Comparison of ENCODE assay signal across 35 cellular contexts in genomic region chr3:138062037-138062436, GRCh38. TPM values are rescaled to one million over a fixed set of nuclear protein-coding genes. Genes with fewer than 3 reads are reported as not detected.
"Had no signal": no experiment of that assay in that cellular context is flagged by ENCODE, and none has a peak within 500 bp of the region (broad histone marks: within the 10 kb centered on the region; RNA-seq: fewer than 3 reads in every experiment).

No MANE protein-coding gene starts in this region.

- H3K27me3 Mint-ChIP-seq: activated B cell treated with CpG ODN at 0.5 μM for 24 hours had no signal

- H3K27me3 ChIP-seq: adrenal gland, body of pancreas, esophagus muscularis mucosa, foreskin keratinocyte, gastroesophageal sphincter had no signal

- DNase-seq: activated B cell treated with CpG ODN at 0.5 μM for 24 hours; activated CD4-positive, alpha-beta T cell treated with anti-CD3 and anti-CD28 coated beads for 48 hours; activated CD4-positive, alpha-beta T cell treated with anti-CD3 and anti-CD28 coated beads, Interleukin-2, amount 50 U/mL, for 1 hour; activated CD4-positive, alpha-beta T cell treated with anti-CD3 and anti-CD28 coated beads, Interleukin-2, amount 50 U/mL, for 48 hours; activated CD8-positive, alpha-beta memory T cell treated with anti-CD3 and anti-CD28 coated beads, Interleukin-2, amount 50 U/mL, for 48 hours; activated gamma-delta T cell; activated naive CD4-positive, alpha-beta T cell; activated naive CD4-positive, alpha-beta T cell treated with anti-CD3 and anti-CD28 coated beads, Interleukin-2, amount 50 U/mL, for 16 hours; activated naive CD8-positive, alpha-beta T cell treated with anti-CD3 and anti-CD28 coated beads for 36 hours; activated naive CD8-positive, alpha-beta T cell treated with anti-CD3 and anti-CD28 coated beads, Interleukin-2, amount 50 U/mL, for 24 hours; activated T-cell treated with anti-CD3 and anti-CD28 coated beads for 4 hours; activated T-cell treated with anti-CD3 and anti-CD28 coated beads, Interleukin-2, amount 50 U/mL, for 24 hours; activated T-cell treated with anti-CD3 and anti-CD28 coated beads, Interleukin-2, amount 50 U/mL, for 72 hours; amygdala; aorta; body of pancreas; caudate nucleus; cortex of kidney; dermis blood vessel endothelial cell; effector CD4-positive, alpha-beta T cell; effector memory CD8-positive, alpha-beta T cell; erythroblast; foreskin keratinocyte; head of caudate nucleus; T-helper 1 cell; T-helper 17 cell; T1000; WERI-Rb-1 had no signal

- H3K4me1 Mint-ChIP-seq: T-helper 17 cell had no signal

- FAIRE-seq: colon had no signal

- H3K27ac ChIP-seq: adrenal gland, body of pancreas, esophagus muscularis mucosa, foreskin keratinocyte, gastroesophageal sphincter, WERI-Rb-1 had no signal

- H3K36me3 Mint-ChIP-seq: activated naive CD8-positive, alpha-beta T cell treated with anti-CD3 and anti-CD28 coated beads for 36 hours had no signal

- H3K4me1 ChIP-seq: body of pancreas, foreskin keratinocyte had no signal

- H3K4me3 Mint-ChIP-seq: activated B cell treated with CpG ODN at 0.5 μM for 24 hours; activated naive CD8-positive, alpha-beta T cell treated with anti-CD3 and anti-CD28 coated beads for 36 hours; activated naive CD8-positive, alpha-beta T cell treated with anti-CD3 and anti-CD28 coated beads, Interleukin-2, amount 50 U/mL, for 24 hours; activated T-cell treated with anti-CD3 and anti-CD28 coated beads, Interleukin-2, amount 50 U/mL, for 24 hours; activated T-cell treated with anti-CD3 and anti-CD28 coated beads, Interleukin-2, amount 50 U/mL, for 72 hours; effector memory CD8-positive, alpha-beta T cell; T-helper 17 cell; T-helper 2 cell treated with Interferon-gamma antibody and Interleukin-4, amounts not matched to agents 5 μg/mL and 100 μg/mL, for 36 hours had no signal

- H3K4me3 ChIP-seq: adrenal gland, body of pancreas, esophagus muscularis mucosa, gastroesophageal sphincter had no signal

- ATAC-seq: activated CD4-positive, CD25-positive, alpha-beta regulatory T cell treated with anti-CD3 and anti-CD28 coated beads, Interleukin-2, amount 50 U/mL, for 24 hours; activated naive CD8-positive, alpha-beta T cell treated with anti-CD3 and anti-CD28 coated beads, Interleukin-2, amount 50 U/mL, for 24 hours; activated T-cell treated with anti-CD3 and anti-CD28 coated beads, Interleukin-2, amount 50 U/mL, for 72 hours; body of pancreas; effector memory CD8-positive, alpha-beta T cell; foreskin keratinocyte; gastroesophageal sphincter; T-helper 17 cell had no signal

- H3K9me3 ChIP-seq: adrenal gland, body of pancreas, esophagus muscularis mucosa, gastroesophageal sphincter had no signal

- H3K27ac Mint-ChIP-seq: activated B cell treated with CpG ODN at 0.5 μM for 24 hours; activated naive CD8-positive, alpha-beta T cell treated with anti-CD3 and anti-CD28 coated beads for 36 hours; activated naive CD8-positive, alpha-beta T cell treated with anti-CD3 and anti-CD28 coated beads, Interleukin-2, amount 50 U/mL, for 24 hours; activated T-cell treated with anti-CD3 and anti-CD28 coated beads, Interleukin-2, amount 50 U/mL, for 24 hours; activated T-cell treated with anti-CD3 and anti-CD28 coated beads, Interleukin-2, amount 50 U/mL, for 72 hours; effector memory CD8-positive, alpha-beta T cell; T-helper 17 cell; T-helper 2 cell treated with Interferon-gamma antibody and Interleukin-4, amounts not matched to agents 5 μg/mL and 100 μg/mL, for 36 hours had no signal

- H3K9me3 Mint-ChIP-seq: activated B cell treated with CpG ODN at 0.5 μM for 24 hours; activated naive CD8-positive, alpha-beta T cell treated with anti-CD3 and anti-CD28 coated beads for 36 hours; activated naive CD8-positive, alpha-beta T cell treated with anti-CD3 and anti-CD28 coated beads, Interleukin-2, amount 50 U/mL, for 24 hours; activated T-cell treated with anti-CD3 and anti-CD28 coated beads, Interleukin-2, amount 50 U/mL, for 24 hours; activated T-cell treated with anti-CD3 and anti-CD28 coated beads, Interleukin-2, amount 50 U/mL, for 72 hours; effector memory CD8-positive, alpha-beta T cell; T-helper 2 cell treated with Interferon-gamma antibody and Interleukin-4, amounts not matched to agents 5 μg/mL and 100 μg/mL, for 36 hours had no signal

RNA-seq across cellular contexts. Expression of gene CLDN18, which starts 52.1 kb away (rescaled TPM):
- total RNA-seq: activated B cell treated with CpG ODN at 0.5 μM for 24 hours; activated naive CD8-positive, alpha-beta T cell treated with anti-CD3 and anti-CD28 coated beads for 36 hours; activated T-cell treated with anti-CD3 and anti-CD28 coated beads, Interleukin-2, amount 50 U/mL, for 72 hours; aorta; chondrocyte; dermis blood vessel endothelial cell; foreskin keratinocyte; gastroesophageal sphincter; T-helper 17 cell had no signal

RNA-seq across cellular contexts. Expression of gene DZIP1L, which starts 53.4 kb away (rescaled TPM):
- total RNA-seq: activated B cell treated with CpG ODN at 0.5 μM for 24 hours, T-helper 17 cell had no signal
